In the genomic region with DNA sequence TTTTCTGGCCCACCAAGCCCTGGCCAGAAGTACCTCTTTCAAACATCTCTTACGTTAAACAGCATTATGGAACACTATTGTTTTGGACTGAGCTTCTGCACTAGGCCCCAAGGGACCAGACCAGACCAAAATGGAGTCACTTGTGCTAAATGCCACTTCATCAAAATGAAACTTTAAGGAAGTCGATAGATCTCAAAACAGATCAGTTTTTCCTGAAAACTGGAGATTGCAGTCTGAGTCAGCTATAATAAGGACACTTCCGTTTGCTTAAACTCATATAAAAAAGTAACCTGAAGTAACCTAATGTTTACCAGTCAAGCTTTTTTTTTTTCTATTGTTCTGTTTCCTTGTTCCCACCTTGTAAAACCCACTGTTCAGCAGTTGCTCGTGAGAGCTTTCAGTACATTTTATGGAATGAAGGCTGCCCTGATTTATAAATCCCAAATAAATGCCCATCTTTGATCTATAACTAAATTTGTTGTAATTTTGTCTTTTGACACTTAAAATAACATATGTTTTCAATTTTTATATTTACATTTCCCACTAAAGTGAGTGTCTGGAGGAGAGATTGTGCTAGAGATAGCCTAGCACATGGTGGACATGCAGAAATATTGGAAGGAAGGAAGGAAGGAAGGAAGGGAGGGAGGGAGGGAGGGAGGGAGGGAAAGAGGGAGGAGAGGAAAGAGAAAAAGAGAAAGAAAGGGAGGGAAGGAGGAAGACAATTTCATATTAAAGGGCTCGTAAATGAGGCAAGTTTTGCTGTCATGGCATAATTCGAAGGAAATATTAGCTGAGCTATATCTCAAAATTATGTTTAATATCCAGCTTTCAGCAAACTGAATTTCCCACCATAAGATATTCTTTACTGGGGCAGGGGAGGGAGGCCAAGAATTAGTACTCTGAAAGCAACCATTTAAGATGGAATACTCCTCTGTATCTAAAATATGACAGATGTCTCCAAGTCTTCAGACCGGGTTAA, we compare ENCODE assay signal across 1 cellular context.
TF ChIP-seq lines count a peak whose summit lies in the region.

No MANE protein-coding gene starts in this region.

TF ChIP-seq in HepG2, 621 proteins besides CTCF, POLR2A, EP300 and RAD21:
- TF ChIP-seq HNF1A (IDR thresholded peaks at IDR 0.05; ENCODE audit: low read depth) (no peak), HNF1A (CRISPR knock-in tag; IDR thresholded peaks at IDR 0.05; ENCODE audit: borderline replicate concordance) (no peak), MAFK (conservative IDR thresholded peaks at IDR 0.05 in 1 of 2, IDR thresholded peaks at IDR 0.05 in 1 of 2; ENCODE audit: low read length in 2 of 2) (peak; percentile 35 to 59; a peak in 2 of 4 replicates), HNRNPK (IDR thresholded peaks at IDR 0.05; ENCODE audit: low read depth, low read length, poor library complexity, severe bottlenecking) (peak; percentile 96)
